10 cellular contexts compared by ENCODE assay signal in the genomic region with DNA sequence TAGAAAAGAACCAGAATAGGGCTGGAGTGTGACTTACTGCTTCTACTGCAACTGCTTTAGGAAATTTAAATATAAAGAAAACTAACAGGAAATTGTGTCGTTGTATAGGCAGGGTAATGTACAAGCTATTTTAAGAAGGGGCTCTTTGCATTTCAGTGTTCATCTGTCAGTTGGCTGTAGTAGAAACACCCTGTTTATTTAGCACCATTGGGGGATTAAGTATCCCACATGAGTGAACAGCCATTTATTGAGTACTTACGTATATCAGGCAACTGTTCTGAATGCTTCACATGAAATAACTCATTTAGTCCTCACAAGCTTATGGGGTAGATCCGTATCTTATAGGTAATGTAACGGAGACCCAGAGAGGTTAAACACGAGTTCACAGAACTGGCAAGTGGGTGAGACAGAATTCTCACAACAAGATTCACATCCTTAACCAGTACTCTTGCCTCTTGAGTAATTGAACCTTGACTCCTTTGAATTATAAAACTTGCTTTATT. TPM values are rescaled to one million over a fixed set of nuclear protein-coding genes. Genes with fewer than 3 reads are reported as not detected.
DNase-seq lines count a peak whose midpoint lies in the region; ATAC-seq lines count a peak whose summit lies in the region.
"Had no signal": no experiment of that assay in that cellular context is flagged by ENCODE, and none has a peak within 500 bp of the region (broad histone marks: within the 10 kb centered on the region; RNA-seq: fewer than 3 reads in every experiment).

No MANE protein-coding gene starts in this region.

- H3K9me3 Mint-ChIP-seq in activated naive CD4-positive, alpha-beta T cell treated with anti-CD3 and anti-CD28 coated beads, Interleukin-2, amount 50 U/mL, for 24 hours: no peaks in the 10 kb centered on the region
- H3K9me3 Mint-ChIP-seq in activated CD4-positive, alpha-beta memory T cell treated with anti-CD3 and anti-CD28 coated beads, Interleukin-2, amount 10 ng/mL, durations not matched to agents 7 days and 5 days: peaks cover 3% of the 10 kb centered on the region

- POLR2A ChIA-PET in activated CD4-positive, alpha-beta memory T cell treated with anti-CD3 and anti-CD28 coated beads, Interleukin-2, amount 10 ng/mL, durations not matched to agents 7 days and 5 days (lab: Charles Lee): interaction anchor here (0.7 to 4.8 kb wide), 11 partner anchors 11 to 565 kb away, joined by 3 to 259 read pairs (median 8); a partner anchor contains a TSS

- H3K4me3 Mint-ChIP-seq in activated naive CD4-positive, alpha-beta T cell treated with anti-CD3 and anti-CD28 coated beads, Interleukin-2, amount 50 U/mL, for 24 hours: peak overlapping the region; percentile 86
- H3K4me3 Mint-ChIP-seq in activated CD4-positive, alpha-beta memory T cell treated with anti-CD3 and anti-CD28 coated beads, Interleukin-2, amount 10 ng/mL, durations not matched to agents 7 days and 5 days: peak overlapping the region; percentile 61

- H3K4me1 Mint-ChIP-seq in activated naive CD4-positive, alpha-beta T cell treated with anti-CD3 and anti-CD28 coated beads, Interleukin-2, amount 50 U/mL, for 24 hours: peaks cover 96% of the 10 kb centered on the region
- H3K4me1 Mint-ChIP-seq in activated CD4-positive, alpha-beta memory T cell treated with anti-CD3 and anti-CD28 coated beads, Interleukin-2, amount 10 ng/mL, durations not matched to agents 7 days and 5 days: peaks cover 75% of the 10 kb centered on the region

- no peak for DNase-seq in activated naive CD4-positive, alpha-beta T cell (lab: John Stamatoyannopoulos, UW)
- DNase-seq in activated CD4-positive, alpha-beta memory T cell treated with anti-CD3 and anti-CD28 coated beads, Interleukin-2, amount 10 ng/mL, durations not matched to agents 7 days and 5 days: no peak
- DNase-seq in occipital lobe (lab: John Stamatoyannopoulos, UW): no peak
- DNase-seq in stimulated activated CD4-positive, alpha-beta T cell treated with anti-CD3 and anti-CD28 coated beads, Interleukin-1b, Interleukin-23, amount 100 ng/mL, for 48 hours: no peak
- DNase-seq in activated CD8-positive, alpha-beta memory T cell treated with anti-CD3 and anti-CD28 coated beads, Interleukin-2, amount 50 U/mL, for 48 hours: no peak
- DNase-seq: Caco-2 had no signal

- 74% methylated on average over 5 of the region's 5 CpGs for WGBS in urinary bladder

- H3K36me3 ChIP-seq in urinary bladder (ENCODE audit: insufficient read depth): no peaks in the 10 kb centered on the region
- H3K36me3 ChIP-seq: thoracic aorta had no signal

- peak overlapping the region; percentile 10 for H3K27ac ChIP-seq in urinary bladder (ENCODE audit: low read depth)

- peaks cover 3% of the 10 kb centered on the region for H3K4me1 ChIP-seq in urinary bladder (ENCODE audit: insufficient read depth)
- H3K4me1 ChIP-seq: Caco-2 had no signal

- ATAC-seq in HG02943 (IDR thresholded peaks at IDR 0.05; ENCODE audit: low read depth, unreplicated experiment): peak; percentile 49

- H3K36me3 Mint-ChIP-seq in activated naive CD4-positive, alpha-beta T cell treated with anti-CD3 and anti-CD28 coated beads, Interleukin-2, amount 50 U/mL, for 24 hours: no peaks in the 10 kb centered on the region
- peaks cover 21% of the 10 kb centered on the region for H3K36me3 Mint-ChIP-seq in activated CD4-positive, alpha-beta memory T cell treated with anti-CD3 and anti-CD28 coated beads, Interleukin-2, amount 10 ng/mL, durations not matched to agents 7 days and 5 days (ENCODE audit: low read depth)

- CTCF ChIA-PET in activated CD4-positive, alpha-beta memory T cell treated with anti-CD3 and anti-CD28 coated beads, Interleukin-2, amount 10 ng/mL, durations not matched to agents 7 days and 5 days (lab: Charles Lee): interaction anchor here (1.0 to 4.2 kb wide), 3 partner anchors 11 to 116 kb away, joined by 3 to 57 read pairs (median 3); a partner anchor contains a TSS

- no peak overlapping the region for H3K4me3 ChIP-seq in urinary bladder (ENCODE audit: low read depth, low read length)
- H3K4me3 ChIP-seq: thoracic aorta had no signal

- peak overlapping the region; percentile 96 for H3K27ac Mint-ChIP-seq in activated naive CD4-positive, alpha-beta T cell treated with anti-CD3 and anti-CD28 coated beads, Interleukin-2, amount 50 U/mL, for 24 hours
- H3K27ac Mint-ChIP-seq in activated CD4-positive, alpha-beta memory T cell treated with anti-CD3 and anti-CD28 coated beads, Interleukin-2, amount 10 ng/mL, durations not matched to agents 7 days and 5 days: peak overlapping the region; percentile 95

- H3K27me3 Mint-ChIP-seq in activated naive CD4-positive, alpha-beta T cell treated with anti-CD3 and anti-CD28 coated beads, Interleukin-2, amount 50 U/mL, for 24 hours: no peaks in the 10 kb centered on the region
- no peaks in the 10 kb centered on the region for H3K27me3 Mint-ChIP-seq in activated CD4-positive, alpha-beta memory T cell treated with anti-CD3 and anti-CD28 coated beads, Interleukin-2, amount 10 ng/mL, durations not matched to agents 7 days and 5 days

RNA-seq across cellular contexts. Expression of a gene that starts 23.9 kb away (rescaled TPM):
- 10 to 100 TPM; 53.3 to 58.7 TPM for total RNA-seq in activated CD4-positive, alpha-beta memory T cell treated with anti-CD3 and anti-CD28 coated beads, Interleukin-2, amount 10 ng/mL, durations not matched to agents 7 days and 5 days
- total RNA-seq in urinary bladder (34.9 TPM), occipital lobe (25.9 TPM)
- 14.9 TPM for polyA plus RNA-seq in urinary bladder
